ENCODE assay signal across 8 cellular contexts in genomic region chr11:75582935-75583709, GRCh38. TPM values are rescaled to one million over a fixed set of nuclear protein-coding genes. Genes with fewer than 3 reads are reported as not detected.
DNase-seq lines count a peak whose midpoint lies in the region; ATAC-seq and TF ChIP-seq lines count a peak whose summit lies in the region.

No MANE protein-coding gene starts in this region.

- intact Hi-C loops in spleen (cut with DNase I; ENCODE audit: low total_unique reads), result no loop called here

- peak overlapping the region; percentile 36 to 84 (median 58) for H3K4me3 ChIP-seq in spleen

- peak overlapping the region; percentile 76 to 95 (median 90) for H3K27ac ChIP-seq in spleen

- 0 to 3% (median 2%) methylated on average over 5 to 67 of the region's 67 CpGs for WGBS in spleen, 5 donors

- ATAC-seq in GM21619 (IDR thresholded peaks at IDR 0.05; ENCODE audit: unreplicated experiment), result peak; percentile 87
- no peak for ATAC-seq in GM18870 (IDR thresholded peaks at IDR 0.05; ENCODE audit: unreplicated experiment)

- peaks cover 0 to 27% (median 0%) of the 10 kb centered on the region in 7 donors for H3K27me3 ChIP-seq in spleen (replicated peaks in 1 of 7)

- peak; percentile 78 for DNase-seq in COLO668 (lab: John Stamatoyannopoulos, UW; ENCODE audit: unreplicated experiment)
- DNase-seq in NCI-H1694 (lab: John Stamatoyannopoulos, UW), result peak; percentile 42
- peak; percentile 88 for DNase-seq in UCSD-AML1 (lab: John Stamatoyannopoulos, UW; ENCODE audit: unreplicated experiment)
- peak; percentile 33 for DNase-seq in central memory CD4-positive, alpha-beta T cell
- DNase-seq in iris pigment epithelial cell (ENCODE audit: low read depth), result peak; percentile 69
- DNase-seq in spleen, result peak; percentile 91

- H3K9me3 ChIP-seq in spleen, result no peaks in the 10 kb centered on the region

- TF ChIP-seq POLR2A in spleen (IDR thresholded peaks at IDR 0.05), result peak in 1 of 3 donors; percentile 13

- peaks cover 5 to 45% (median 29%) of the 10 kb centered on the region in 6 donors for H3K4me1 ChIP-seq in spleen

- H3K36me3 ChIP-seq in spleen, result no peaks in the 10 kb centered on the region

- peak in 7 of 11 experiments; percentile 5 to 43 (median 27) for TF ChIP-seq CTCF in spleen (IDR thresholded peaks at IDR 0.05 in 8 of 11, conservative IDR thresholded peaks at IDR 0.05 in 3 of 11)

RNA-seq across cellular contexts. Expression of gene SERPINH1, which starts 21.1 kb away (rescaled TPM):
- total RNA-seq in spleen, result 100 to 1,000 TPM in 2 of 7 donors, 10 to 100 TPM in 5; 54.9 to 145 (median 87.5) TPM
- polyA plus RNA-seq in spleen, result 10 to 100 TPM; 19.0 to 39.1 (median 33.0) TPM

RNA-seq across cellular contexts. Expression of gene GDPD5, which starts 57.4 kb away (rescaled TPM):
- 100 to 1,000 TPM in 6 of 7 donors, 10 to 100 TPM in 1; 97.0 to 273 (median 144) TPM for total RNA-seq in spleen
- polyA plus RNA-seq in spleen, result 100 to 1,000 TPM in 2 of 3 donors, 10 to 100 TPM in 1; 44.6 to 248 (median 147) TPM

Comparison
In these comparisons a context has a peak if more than half of its experiments do, and no peak if none do; other contexts are left out.
1. DNase-seq: peak in every context shown above with its lines; median percentile 91 in spleen; 88 in UCSD-AML1; 78 in COLO668; 69 in iris pigment epithelial cell; 42 in NCI-H1694; 33 in central memory CD4-positive, alpha-beta T cell.